ENCODE assay signal across 21 cellular contexts in genomic region chr5:159249158-159249557, GRCh38. TPM values are rescaled to one million over a fixed set of nuclear protein-coding genes. Genes with fewer than 3 reads are reported as not detected.
DNase-seq lines count a peak whose midpoint lies in the region; ATAC-seq, FAIRE-seq and TF ChIP-seq lines count a peak whose summit lies in the region.
"Had no signal": no experiment of that assay in that cellular context is flagged by ENCODE, and none has a peak within 500 bp of the region (broad histone marks: within the 10 kb centered on the region; RNA-seq: fewer than 3 reads in every experiment).

No MANE protein-coding gene starts in this region.

- DNase-seq in mammary epithelial cell (peak; percentile 45), MCF 10A (ENCODE audit: unreplicated experiment) (no peak), K562 (ENCODE audit: extremely low read depth in 1 of 4, low spot score in 3 of 4) (no peak), erythroblast (lab: John Stamatoyannopoulos, UW) (peak; percentile 49 to 64), keratinocyte (ENCODE audit: low read depth, low spot score) (no peak), colonic mucosa (no peak)
- DNase-seq in natural killer cell treated with Interleukin-12 subunit alpha and Interleukin-12 subunit beta and Interleukin-15 and Interleukin-18, amount 100 ng/mL, for 72 hours (ENCODE audit: low spot score), result no peak
- no peak for DNase-seq in activated naive CD4-positive, alpha-beta T cell treated with anti-CD3 and anti-CD28 coated beads, Interleukin-2, amount 50 U/mL, for 16 hours
- DNase-seq: 8988T; C1 segment of cervical spinal cord; Calu3; CD4-positive, alpha-beta memory T cell; COR-L47; DMS53; DND-41; GM23248; H7; HCEC 1CT had no signal

- H3K27me3 ChIP-seq in mammary epithelial cell (ENCODE audit: insufficient read depth, low read length), result no peaks in the 10 kb centered on the region
- H3K27me3 ChIP-seq in K562 (ENCODE audit: control insufficient read depth in 2 of 2, insufficient read depth in 2 of 2, low read length in 2 of 2), result no peaks in the 10 kb centered on the region
- H3K27me3 ChIP-seq in keratinocyte (ENCODE audit: control insufficient read depth, extremely low read depth, insufficient read depth, low read length), result no peaks in the 10 kb centered on the region
- no peaks in the 10 kb centered on the region for H3K27me3 ChIP-seq in colonic mucosa

- no peak overlapping the region for H3K9ac ChIP-seq in mammary epithelial cell (ENCODE audit: insufficient read depth, low read length)
- no peak overlapping the region for H3K9ac ChIP-seq in K562 (ENCODE audit: insufficient read depth in 1 of 2, low read depth in 2 of 2, low read length in 2 of 2)
- no peak overlapping the region for H3K9ac ChIP-seq in keratinocyte (ENCODE audit: control insufficient read depth, extremely low read depth, insufficient read depth, low read length)
- no peak overlapping the region for H3K9ac ChIP-seq in colonic mucosa (ENCODE audit: low read depth in 2 of 2, low read length in 2 of 2)
- H3K9ac ChIP-seq: GM23248 had no signal

- TF ChIP-seq EP300 in K562 (IDR thresholded peaks at IDR 0.05; ENCODE audit: low read length), result no peak

- no peak for TF ChIP-seq RAD21 in K562 (CRISPR knock-in tag; conservative IDR thresholded peaks at IDR 0.05 in 1 of 2, IDR thresholded peaks at IDR 0.05 in 1 of 2)

- H3K36me3 ChIP-seq in mammary epithelial cell (ENCODE audit: insufficient read depth, low read length) (no peaks in the 10 kb centered on the region), K562 (ENCODE audit: control insufficient read depth, insufficient read depth, low read length) (no peaks in the 10 kb centered on the region), keratinocyte (ENCODE audit: control insufficient read depth in 2 of 2, extremely low read depth in 1 of 2, insufficient read depth in 2 of 2, low read length in 2 of 2) (no peaks in the 10 kb centered on the region), colonic mucosa (no peaks in the 10 kb centered on the region)

- POLR2A ChIA-PET in MCF 10A (lab: Yijun Ruan, JAX) (interaction anchor here (0.6 to 1.4 kb wide), 8 partner anchors 9 to 76 kb away, joined by 3 to 8 read pairs (median 4); no protein-coding TSS in a partner anchor), K562 (lab: Yijun Ruan, JAX) (interaction anchor here (0.8 kb wide), 1 partner anchor 9 kb away, joined by 3 read pairs; no protein-coding TSS in a partner anchor)

- no peak overlapping the region for H3K27ac Mint-ChIP-seq in MCF 10A (ENCODE audit: low read depth, unreplicated experiment)
- no peak overlapping the region for H3K27ac Mint-ChIP-seq in natural killer cell treated with Interleukin-12 subunit alpha and Interleukin-12 subunit beta and Interleukin-15 and Interleukin-18, amount 100 ng/mL, for 72 hours

- H3K4me3 ChIP-seq in mammary epithelial cell (replicated peaks in 1 of 3; ENCODE audit: insufficient read depth in 1 of 3, low read depth in 2 of 3, low read length in 3 of 3) (no peak overlapping the region), K562 (no peak overlapping the region), keratinocyte (ENCODE audit: control insufficient read depth in 2 of 3, extremely low read depth in 1 of 3, insufficient read depth in 2 of 3, low read depth in 1 of 3, low read length in 3 of 3) (no peak overlapping the region), colonic mucosa (no peak overlapping the region)
- H3K4me3 ChIP-seq: GM23248 had no signal

- H3K9me3 ChIP-seq in mammary epithelial cell (replicated peaks; ENCODE audit: insufficient read depth, low read length) (no peaks in the 10 kb centered on the region), K562 (replicated peaks; ENCODE audit: control insufficient read depth, insufficient read depth, low read depth, low read length) (no peaks in the 10 kb centered on the region), keratinocyte (ENCODE audit: control insufficient read depth, low read depth, low read length) (no peaks in the 10 kb centered on the region), colonic mucosa (no peaks in the 10 kb centered on the region)

- CTCF ChIA-PET in mammary epithelial cell (lab: Charles Lee; ENCODE audit: low non-redundant PET) (no interaction called here), MCF 10A (lab: Yijun Ruan, JAX) (no interaction called here), K562 (lab: Yijun Ruan, JAX; ENCODE audit: low intra/inter-chr PET ratio) (no interaction called here)

- TF ChIP-seq POLR2A in K562 (conservative IDR thresholded peaks at IDR 0.05), result no peak
- no peak for TF ChIP-seq POLR2A in erythroblast (IDR thresholded peaks at IDR 0.05; ENCODE audit: low read length)

- no peaks in the 10 kb centered on the region for H3K9me1 ChIP-seq in K562 (ENCODE audit: control insufficient read depth, insufficient read depth, low read length)
- H3K9me1 ChIP-seq in keratinocyte (ENCODE audit: control insufficient read depth, extremely low read depth, insufficient read depth, low read length), result no peaks in the 10 kb centered on the region

- H3K9me3 Mint-ChIP-seq in MCF 10A (ENCODE audit: unreplicated experiment), result no peaks in the 10 kb centered on the region
- H3K9me3 Mint-ChIP-seq in natural killer cell treated with Interleukin-12 subunit alpha and Interleukin-12 subunit beta and Interleukin-15 and Interleukin-18, amount 100 ng/mL, for 72 hours, result no peaks in the 10 kb centered on the region
- H3K9me3 Mint-ChIP-seq: CD4-positive, alpha-beta memory T cell had no signal

- no peaks in the 10 kb centered on the region for H3K27me3 Mint-ChIP-seq in MCF 10A (ENCODE audit: insufficient read depth, unreplicated experiment)
- H3K27me3 Mint-ChIP-seq in natural killer cell treated with Interleukin-12 subunit alpha and Interleukin-12 subunit beta and Interleukin-15 and Interleukin-18, amount 100 ng/mL, for 72 hours, result peaks cover 8 to 20% of the 10 kb centered on the region in 2 donors

- ATAC-seq in K562, result no peak
- ATAC-seq in natural killer cell treated with Interleukin-12 subunit alpha and Interleukin-12 subunit beta and Interleukin-15 and Interleukin-18, amount 100 ng/mL, for 72 hours, result no peak

- in situ Hi-C loops in mammary epithelial cell (cut with MboI; ENCODE audit: low sequenced_read_pairs in 2 of 2), result no loop called here
- in situ Hi-C loops in K562 (cut with MboI), result no loop called here

- no peak overlapping the region for H3K4me3 Mint-ChIP-seq in MCF 10A (ENCODE audit: unreplicated experiment)
- no peak overlapping the region for H3K4me3 Mint-ChIP-seq in natural killer cell treated with Interleukin-12 subunit alpha and Interleukin-12 subunit beta and Interleukin-15 and Interleukin-18, amount 100 ng/mL, for 72 hours

- H3K79me2 ChIP-seq in mammary epithelial cell (ENCODE audit: insufficient read depth, low read length) (no peaks in the 10 kb centered on the region), K562 (ENCODE audit: control insufficient read depth, insufficient read depth, low read length) (no peaks in the 10 kb centered on the region), keratinocyte (ENCODE audit: control insufficient read depth, insufficient read depth, low read length) (no peaks in the 10 kb centered on the region)

- TF ChIP-seq CTCF in mammary epithelial cell (conservative IDR thresholded peaks at IDR 0.05 in 1 of 2, IDR thresholded peaks at IDR 0.05 in 1 of 2; ENCODE audit: extremely low read depth in 1 of 2, insufficient read depth in 1 of 2, low read depth in 1 of 2, low read length in 2 of 2), result no peak
- no peak for TF ChIP-seq CTCF in MCF 10A (IDR thresholded peaks at IDR 0.05; ENCODE audit: unreplicated experiment)
- TF ChIP-seq CTCF in K562 (IDR thresholded peaks at IDR 0.05 in 2 of 3, conservative IDR thresholded peaks at IDR 0.05 in 1 of 3; ENCODE audit: insufficient read depth in 2 of 3, low read depth in 1 of 3, low read length in 3 of 3), result no peak
- TF ChIP-seq CTCF in keratinocyte (optimal IDR thresholded peaks at IDR 0.05 in 1 of 3, IDR thresholded peaks at IDR 0.05 in 1 of 3, conservative IDR thresholded peaks at IDR 0.05 in 1 of 3; ENCODE audit: extremely low read depth in 1 of 3, insufficient read depth in 2 of 3, low read length in 3 of 3), result no peak
- no peak for TF ChIP-seq CTCF in colonic mucosa (IDR thresholded peaks at IDR 0.05)

- H3K4me1 ChIP-seq in mammary epithelial cell (ENCODE audit: insufficient read depth, low read length), result peaks cover 9% of the 10 kb centered on the region
- H3K4me1 ChIP-seq in K562 (replicated peaks in 1 of 2; ENCODE audit: control insufficient read depth in 2 of 2, insufficient read depth in 2 of 2, low read length in 2 of 2), result peaks cover 0 to 4% of the 10 kb centered on the region in 2 experiments; a peak in 2 of 5 replicates
- H3K4me1 ChIP-seq in keratinocyte (ENCODE audit: control insufficient read depth, extremely low read depth, insufficient read depth, low read length), result peaks cover 6% of the 10 kb centered on the region
- H3K4me1 ChIP-seq in colonic mucosa, result no peaks in the 10 kb centered on the region

- H3K4me1 Mint-ChIP-seq in MCF 10A (ENCODE audit: insufficient read depth, unreplicated experiment), result peaks cover 8% of the 10 kb centered on the region
- peaks cover 0 to 3% of the 10 kb centered on the region in 2 donors for H3K4me1 Mint-ChIP-seq in natural killer cell treated with Interleukin-12 subunit alpha and Interleukin-12 subunit beta and Interleukin-15 and Interleukin-18, amount 100 ng/mL, for 72 hours (ENCODE audit: low read depth in 2 of 2)
- H3K4me1 Mint-ChIP-seq: CD4-positive, alpha-beta memory T cell had no signal

- BruUV-seq in mammary epithelial cell (replicated peaks; lab: Mats Ljungman, UMichigan), result no TSS peak
- no TSS peak for BruUV-seq in MCF 10A (replicated peaks; lab: Mats Ljungman, UMichigan)
- no TSS peak for BruUV-seq in K562 (replicated peaks; lab: Mats Ljungman, UMichigan)

- H3K27ac ChIP-seq in mammary epithelial cell (ENCODE audit: insufficient read depth, low read depth, low read length), result no peak overlapping the region
- no peak overlapping the region for H3K27ac ChIP-seq in K562 (ENCODE audit: extremely low read depth, low read depth, low read length)
- H3K27ac ChIP-seq in keratinocyte (ENCODE audit: control insufficient read depth, insufficient read depth, low read length), result no peak overlapping the region
- no peak overlapping the region for H3K27ac ChIP-seq in colonic mucosa
- H3K27ac ChIP-seq: GM23248 had no signal

- FAIRE-seq in K562 (lab: Jason Lieb, UNC) (no peak), keratinocyte (lab: Jason Lieb, UNC) (peak; percentile 9)
- FAIRE-seq: G401.6, GM12892, H1 had no signal

- dilution Hi-C loops in mammary epithelial cell (cut with HindIII; ENCODE audit: low sequenced_read_pairs) (no loop called here), keratinocyte (cut with MboI; ENCODE audit: extremely low pct_ligation_motif_present, low sequenced_read_pairs) (no loop called here)

- no peaks in the 10 kb centered on the region for H4K20me1 ChIP-seq in mammary epithelial cell (ENCODE audit: insufficient read depth, low read length)
- H4K20me1 ChIP-seq in K562 (replicated peaks; ENCODE audit: control insufficient read depth, insufficient read depth, low read length), result no peaks in the 10 kb centered on the region
- no peaks in the 10 kb centered on the region for H4K20me1 ChIP-seq in keratinocyte (ENCODE audit: control insufficient read depth, extremely low read depth, insufficient read depth, low read length)

- intact Hi-C loops in mammary epithelial cell (cut with micrococcal nuclease), result no loop called here
- intact Hi-C loops in MCF 10A (cut with micrococcal nuclease), result no loop called here
- intact Hi-C loops in K562 (cut with micrococcal nuclease), result no loop called here
- intact Hi-C loops in colonic mucosa (cut with DNase I), result no loop called here

- peaks cover 7% of the 10 kb centered on the region for H3K36me3 Mint-ChIP-seq in MCF 10A (ENCODE audit: insufficient read depth, unreplicated experiment)
- no peaks in the 10 kb centered on the region for H3K36me3 Mint-ChIP-seq in natural killer cell treated with Interleukin-12 subunit alpha and Interleukin-12 subunit beta and Interleukin-15 and Interleukin-18, amount 100 ng/mL, for 72 hours
- H3K36me3 Mint-ChIP-seq: CD4-positive, alpha-beta memory T cell had no signal

- WGBS in mammary epithelial cell (ENCODE audit: low coverage, missing lambda C conversion rate), result 28% methylated on average over 2 of the region's 2 CpGs
- 23% methylated on average over 2 of the region's 2 CpGs for WGBS in K562 (ENCODE audit: insufficient coverage, low coverage, missing lambda C conversion rate)

- H2AFZ ChIP-seq in mammary epithelial cell (ENCODE audit: low read depth, low read length) (peak overlapping the region; percentile 52), K562 (ENCODE audit: low read depth, low read length) (no peak overlapping the region), keratinocyte (ENCODE audit: control insufficient read depth, low read length) (no peak overlapping the region)
- H2AFZ ChIP-seq: GM23248 had no signal

- H3K4me2 ChIP-seq in mammary epithelial cell (ENCODE audit: insufficient read depth, low read depth, low read length) (peak overlapping the region; percentile 21), K562 (ENCODE audit: insufficient read depth, low read length) (peak overlapping the region; percentile 6; the same call in 1 of the 2 replicates), keratinocyte (ENCODE audit: control insufficient read depth, extremely low read depth, insufficient read depth, low read depth, low read length) (no peak overlapping the region)

RNA-seq across cellular contexts. Expression of gene UBLCP1, which starts 13.9 kb away (rescaled TPM):
- 10 to 100 TPM; 30.2 to 36.5 TPM for total RNA-seq in mammary epithelial cell
- 15.4 TPM for polyA plus RNA-seq in mammary epithelial cell
- 13.3 TPM for polyA minus RNA-seq in mammary epithelial cell
- 74.4 and 89.6 TPM in 2 replicates for total RNA-seq in MCF 10A (2022)
- total RNA-seq in K562 (2011; cell fraction: chromatin; rRNA removed; ENCODE audit: low replicate concordance), result 3.5 and 7.0 TPM in 2 replicates
- 1.7 and 2.9 TPM in 2 replicates for total RNA-seq in K562 (2011; cell fraction: nucleolus; rRNA removed)
- 3.9 and 8.0 TPM in 2 replicates for total RNA-seq in K562 (2011; cell fraction: nucleoplasm; rRNA removed)
- total RNA-seq in K562 (2014; rRNA removed), result 18.8 and 19.3 TPM in 2 replicates
- 35.1 and 41.7 TPM in 2 replicates for total RNA-seq in K562 (2014; rRNA removed; fragmentation: Illumina TruSeq; extraction: Trizol)
- 33.4 and 36.9 TPM in 2 replicates for total RNA-seq in K562 (2015; rRNA removed; fragmentation: Illumina TruSeq; extraction: Trizol)
- 21.6 and 22.1 TPM in 2 replicates for total RNA-seq in K562 (2021)
- 18.5 and 28.5 TPM in 2 replicates for polyA plus RNA-seq in K562 (2011; rRNA removed)
- 2.9 and 7.9 TPM in 2 replicates for polyA plus RNA-seq in K562 (2011; cell fraction: cytosol; rRNA removed)
- polyA plus RNA-seq in K562 (2011; cell fraction: nucleus; rRNA removed), result 3.1 and 3.7 TPM in 2 replicates
- polyA plus RNA-seq in K562 (2012), result 27.6 and 38.2 TPM in 2 replicates
- polyA plus RNA-seq in K562 (2014; fragmentation: Illumina TruSeq; extraction: Trizol), result 33.2 and 39.8 TPM in 2 replicates
- polyA plus RNA-seq in K562 (2014; fragmentation: Nextera tagmentation; extraction: Ambion mirVana), result 10 to 100 TPM; 22.0 to 30.2 TPM
- 29.8 and 32.1 TPM in 2 replicates for polyA plus RNA-seq in K562 (2014; rRNA removed)
- polyA minus RNA-seq in K562 (2011; rRNA and poly(A)+ RNA removed), result 12.8 and 13.2 TPM in 2 replicates
- 4.3 and 6.9 TPM in 2 replicates for polyA minus RNA-seq in K562 (2011; cell fraction: cytosol; rRNA and poly(A)+ RNA removed)
- 4.3 and 6.6 TPM in 2 replicates for polyA minus RNA-seq in K562 (2011; cell fraction: nucleus; rRNA and poly(A)+ RNA removed)
- 21.6 to 42.5 TPM (median 26.7 TPM) in 3 replicates for polyA plus RNA-seq in keratinocyte
- 43.7 TPM for polyA plus RNA-seq in keratinocyte (2011; ENCODE audit: low read depth)
- 23.8 and 44.7 TPM in 2 replicates for polyA plus RNA-seq in keratinocyte (2011; cell fraction: cytosol; rRNA removed)
- 18.1 and 29.8 TPM in 2 replicates for polyA plus RNA-seq in keratinocyte (2011; cell fraction: nucleus; rRNA removed)
- 23.1 and 29.9 TPM in 2 replicates for polyA plus RNA-seq in keratinocyte (2012; ENCODE audit: low replicate concordance)
- 1.9 to 13.1 TPM (median 4.1 TPM) in 3 replicates for polyA minus RNA-seq in keratinocyte
- polyA minus RNA-seq in keratinocyte (2011; cell fraction: cytosol; rRNA and poly(A)+ RNA removed), result 7.1 TPM
- polyA minus RNA-seq in keratinocyte (2011; cell fraction: nucleus; rRNA and poly(A)+ RNA removed), result 5.9 and 10.6 TPM in 2 replicates
- 10 to 100 TPM; 20.3 to 31.9 TPM for total RNA-seq in natural killer cell treated with Interleukin-12 subunit alpha and Interleukin-12 subunit beta and Interleukin-15 and Interleukin-18, amount 100 ng/mL, for 72 hours
- 10 to 100 TPM; 11.8 to 17.2 TPM for total RNA-seq in colonic mucosa

RNA-seq across cellular contexts. Expression of gene RNF145, which starts 39.8 kb away (rescaled TPM):
- total RNA-seq in mammary epithelial cell (10 to 100 TPM; 63.2 to 78.9 TPM), MCF 10A (2022) (122 and 157 TPM in 2 replicates), K562 (2014; rRNA removed) (20.3 and 24.3 TPM in 2 replicates), K562 (2014; rRNA removed; fragmentation: Illumina TruSeq; extraction: Trizol) (21.8 and 29.5 TPM in 2 replicates), K562 (2015; rRNA removed; fragmentation: Illumina TruSeq; extraction: Trizol) (23.8 and 25.4 TPM in 2 replicates), K562 (2021) (35.4 and 39.5 TPM in 2 replicates), colonic mucosa (10 to 100 TPM; 58.8 to 92.3 TPM)
- polyA plus RNA-seq in mammary epithelial cell (84.8 TPM), K562 (2011; rRNA removed) (26.2 and 40.7 TPM in 2 replicates), K562 (2014; fragmentation: Illumina TruSeq; extraction: Trizol) (35.4 and 38.1 TPM in 2 replicates), K562 (2014; fragmentation: Nextera tagmentation; extraction: Ambion mirVana) (10 to 100 TPM; 13.6 to 18.8 TPM), K562 (2014; rRNA removed) (30.4 and 30.5 TPM in 2 replicates), keratinocyte (52.7 to 79.8 TPM (median 78.6 TPM) in 3 replicates)
- polyA minus RNA-seq in mammary epithelial cell (152 TPM), keratinocyte (45.7 to 78.2 TPM (median 50.8 TPM) in 3 replicates)
- 42.1 and 93.4 TPM in 2 replicates for total RNA-seq in K562 (2011; cell fraction: chromatin; rRNA removed; ENCODE audit: low replicate concordance)
- 32.7 and 49.0 TPM in 2 replicates for total RNA-seq in K562 (2011; cell fraction: nucleolus; rRNA removed)
- 61.5 and 67.7 TPM in 2 replicates for total RNA-seq in K562 (2011; cell fraction: nucleoplasm; rRNA removed)
- polyA plus RNA-seq in K562 (2011; cell fraction: cytosol; rRNA removed), result 10.7 and 19.3 TPM in 2 replicates
- 34.2 and 35.9 TPM in 2 replicates for polyA plus RNA-seq in K562 (2011; cell fraction: nucleus; rRNA removed)
- 30.1 and 36.5 TPM in 2 replicates for polyA plus RNA-seq in K562 (2012)
- 30.0 and 36.5 TPM in 2 replicates for polyA minus RNA-seq in K562 (2011; rRNA and poly(A)+ RNA removed)
- polyA minus RNA-seq in K562 (2011; cell fraction: cytosol; rRNA and poly(A)+ RNA removed), result 10.1 and 12.3 TPM in 2 replicates
- 21.9 and 33.2 TPM in 2 replicates for polyA minus RNA-seq in K562 (2011; cell fraction: nucleus; rRNA and poly(A)+ RNA removed)
- polyA plus RNA-seq in keratinocyte (2011; ENCODE audit: low read depth), result 23.9 TPM
- polyA plus RNA-seq in keratinocyte (2011; cell fraction: cytosol; rRNA removed), result 38.6 and 70.8 TPM in 2 replicates
- 87.7 and 102 TPM in 2 replicates for polyA plus RNA-seq in keratinocyte (2011; cell fraction: nucleus; rRNA removed)
- 46.0 and 61.8 TPM in 2 replicates for polyA plus RNA-seq in keratinocyte (2012; ENCODE audit: low replicate concordance)
- 31.1 TPM for polyA minus RNA-seq in keratinocyte (2011; cell fraction: cytosol; rRNA and poly(A)+ RNA removed)
- polyA minus RNA-seq in keratinocyte (2011; cell fraction: nucleus; rRNA and poly(A)+ RNA removed), result 75.4 and 114 TPM in 2 replicates
- total RNA-seq in natural killer cell treated with Interleukin-12 subunit alpha and Interleukin-12 subunit beta and Interleukin-15 and Interleukin-18, amount 100 ng/mL, for 72 hours, result 100 to 1,000 TPM in 1 of 2 donors, 10 to 100 TPM in 1; 92.3 to 113 TPM

Comparison
In these comparisons a context has a peak if more than half of its experiments do, and no peak if none do; other contexts are left out.
1. DNase-seq: peak in mammary epithelial cell (single experiment) and erythroblast (2 of 2); none in MCF 10A (single experiment), K562 (0 of 4), keratinocyte (single experiment), natural killer cell treated with Interleukin-12 subunit alpha and Interleukin-12 subunit beta and Interleukin-15 and Interleukin-18, amount 100 ng/mL, for 72 hours (single experiment), colonic mucosa (single experiment) and activated naive CD4-positive, alpha-beta T cell treated with anti-CD3 and anti-CD28 coated beads, Interleukin-2, amount 50 U/mL, for 16 hours (single experiment).